ENCODE assay signal across 2 cellular contexts in genomic region chr6:17476506-17476905, GRCh38.
TF ChIP-seq lines count a peak whose summit lies in the region.

No MANE protein-coding gene starts in this region.

TF ChIP-seq in SK-N-SH treated with all-trans-retinoic acid at 6 μM for 48 hours, 23 proteins besides CTCF, POLR2A, EP300 and RAD21 (continued from another document):
- TF ChIP-seq CSDC2 (CRISPR knock-in tag; IDR thresholded peaks at IDR 0.05) (no peak), ISL1 (CRISPR knock-in tag; IDR thresholded peaks at IDR 0.05) (no peak), TOX (CRISPR knock-in tag; IDR thresholded peaks at IDR 0.05; ENCODE audit: borderline replicate concordance) (no peak), ZNF70 (CRISPR knock-in tag; IDR thresholded peaks at IDR 0.05) (no peak), ZFP30 (CRISPR knock-in tag; IDR thresholded peaks at IDR 0.05) (no peak), ESRRG (CRISPR knock-in tag; IDR thresholded peaks at IDR 0.05) (no peak), TSHZ2 (CRISPR knock-in tag; IDR thresholded peaks at IDR 0.05) (no peak), PPARA (CRISPR knock-in tag; IDR thresholded peaks at IDR 0.05; ENCODE audit: borderline replicate concordance) (no peak), SNAI2 (CRISPR knock-in tag; IDR thresholded peaks at IDR 0.05) (no peak), ZNF8 (CRISPR knock-in tag; IDR thresholded peaks at IDR 0.05) (no peak), OSR1 (CRISPR knock-in tag; IDR thresholded peaks at IDR 0.05) (no peak), CSRNP3 (CRISPR knock-in tag; IDR thresholded peaks at IDR 0.05) (no peak)

TF ChIP-seq in GM23338, 12 proteins besides CTCF, POLR2A, EP300 and RAD21:
- no peak for TF ChIP-seq ZNF462 (CRISPR knock-in tag; IDR thresholded peaks at IDR 0.05)
- no peak for TF ChIP-seq ETS1 (IDR thresholded peaks at IDR 0.05)
- TF ChIP-seq REST (IDR thresholded peaks at IDR 0.05; ENCODE audit: unreplicated experiment): no peak
- TF ChIP-seq STAT1 (IDR thresholded peaks at IDR 0.05; ENCODE audit: unreplicated experiment): no peak
- TF ChIP-seq EZH2 (IDR thresholded peaks at IDR 0.05; ENCODE audit: low read depth, unreplicated experiment): no peak
- TF ChIP-seq EZH2phosphoT487 (IDR thresholded peaks at IDR 0.05; ENCODE audit: unreplicated experiment): no peak
- no peak for TF ChIP-seq NANOG (IDR thresholded peaks at IDR 0.05; ENCODE audit: borderline replicate concordance)
- no peak for TF ChIP-seq POLR2AphosphoS5 (IDR thresholded peaks at IDR 0.05; ENCODE audit: low read depth)
- no peak for TF ChIP-seq ZNF331 (CRISPR knock-in tag; IDR thresholded peaks at IDR 0.05; ENCODE audit: low read depth)
- TF ChIP-seq ZNF114 (CRISPR knock-in tag; IDR thresholded peaks at IDR 0.05): no peak
- no peak for TF ChIP-seq JUNB (IDR thresholded peaks at IDR 0.05; ENCODE audit: unreplicated experiment)
- no peak for TF ChIP-seq CREB1 (CRISPR knock-in tag; IDR thresholded peaks at IDR 0.05; ENCODE audit: low read depth)
